Comparison of ENCODE assay signal across 8 cellular contexts in the genomic region with DNA sequence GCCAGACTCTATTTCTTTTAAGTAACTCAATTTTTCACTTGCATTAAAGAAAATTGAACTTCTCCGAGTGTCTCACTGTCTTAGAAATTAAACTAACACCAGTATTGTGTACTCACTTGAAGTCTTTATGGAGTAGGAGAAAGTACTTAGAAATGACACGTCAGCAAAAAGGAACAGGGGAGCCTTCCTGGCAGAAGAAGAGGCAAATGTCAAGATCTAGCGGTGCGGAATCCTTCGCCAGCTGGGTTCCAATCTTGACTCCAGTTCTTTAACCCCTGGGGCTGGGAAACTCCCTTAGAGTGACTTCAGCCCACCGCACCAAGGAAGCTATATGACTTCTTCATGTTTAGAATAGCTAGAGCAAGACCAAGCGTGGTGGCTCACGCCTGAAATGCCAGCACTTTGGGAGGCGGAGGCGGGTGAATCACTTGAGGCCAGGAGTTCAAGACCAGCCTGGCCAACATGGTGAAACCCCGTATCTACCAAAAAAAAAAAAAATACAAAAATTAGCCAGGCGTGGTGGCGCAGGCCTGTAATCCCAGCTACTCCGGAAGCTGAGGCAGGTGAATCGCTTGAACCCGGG. TPM values are rescaled to one million over a fixed set of nuclear protein-coding genes. Genes with fewer than 3 reads are reported as not detected.
DNase-seq lines count a peak whose midpoint lies in the region; ATAC-seq, FAIRE-seq and TF ChIP-seq lines count a peak whose summit lies in the region.

No MANE protein-coding gene starts in this region.

- RAD21 ChIA-PET in GM12878 (lab: Charles Lee; ENCODE audit: unreplicated experiment) = interaction anchor here (0.5 to 9.5 kb wide), 10 partner anchors 10 to 760 kb away, joined by 3 to 89 read pairs (median 4); a partner anchor contains a TSS

- peaks cover 5% of the 10 kb centered on the region for H3K9me3 Mint-ChIP-seq in CD4-positive, alpha-beta T cell
- H3K9me3 Mint-ChIP-seq in stimulated activated naive B cell treated with anti-CD40 and anti-IgM and Interleukin-4, amounts not matched to agents 10 μg/mL and 1 μg/mL and 100 μg/mL, for 72 hours = peaks cover 4 to 6% of the 10 kb centered on the region in 2 donors

- in situ Hi-C loops in Panc1 (cut with HindIII; ENCODE audit: low pct_unique_long_range_greater_than_20kb, low sequenced_read_pairs) (no loop called here), GM12878 (cut with MboI) (loop anchor here (25.0 kb wide), 1 partner anchor 1868 kb away; no protein-coding TSS in a partner anchor)

- no peaks in the 10 kb centered on the region for H3K4me1 ChIP-seq in Panc1 (ENCODE audit: control insufficient read depth, insufficient read depth, low read length)
- no peaks in the 10 kb centered on the region; the same call in 1 of the 2 replicates for H3K4me1 ChIP-seq in GM12878 (ENCODE audit: control insufficient read depth, insufficient read depth, low read length)
- peaks cover 3 to 25% (median 11%) of the 10 kb centered on the region in 4 donors for H3K4me1 ChIP-seq in liver (ENCODE audit: control insufficient read depth in 4 of 4, insufficient read depth in 4 of 4, low read length in 3 of 4)

- BruUV-seq in Panc1 (replicated peaks; lab: Mats Ljungman, UMichigan) (no TSS peak), GM12878 (replicated peaks; lab: Mats Ljungman, UMichigan) (no TSS peak)

- H3K4me3 ChIP-seq in Panc1 (ENCODE audit: low read depth in 2 of 2, low read length in 2 of 2) (peak overlapping the region; percentile 89 to 95), GM12878 (peak overlapping the region; percentile 83), liver (ENCODE audit: low read depth in 1 of 3, low read length in 3 of 3) (peak overlapping the region; percentile 69 to 98 (median 83))

- POLR2A ChIA-PET in CD4-positive, alpha-beta T cell (lab: Charles Lee) = interaction anchor here (1.0 to 7.6 kb wide), 14 partner anchors 14 to 802 kb away, joined by 3 to 375 read pairs (median 14); a partner anchor contains a TSS
- POLR2A ChIA-PET in Panc1 (lab: Charles Lee) = interaction anchor here (0.7 kb wide), 1 partner anchor 123 kb away, joined by 3 read pairs; no protein-coding TSS in a partner anchor
- POLR2A ChIA-PET in GM12878 (lab: Charles Lee) = interaction anchor here (0.6 to 3.3 kb wide), 9 partner anchors 34 to 403 kb away, joined by 3 to 41 read pairs (median 4); a partner anchor contains a TSS

- no peak for TF ChIP-seq CTCF in CD4-positive, alpha-beta T cell (IDR thresholded peaks at IDR 0.05)
- TF ChIP-seq CTCF in Panc1 (IDR thresholded peaks at IDR 0.05) (no peak), GM12878 (IDR thresholded peaks at IDR 0.05 in 2 of 3, conservative IDR thresholded peaks at IDR 0.05 in 1 of 3; ENCODE audit: control insufficient read depth in 2 of 3, extremely low read depth in 1 of 3, insufficient read depth in 1 of 3, low read depth in 3 of 3, low read length in 3 of 3) (no peak), liver (IDR thresholded peaks at IDR 0.05; ENCODE audit: low read depth, low read length, missing input control) (no peak)

- peak overlapping the region; percentile 99 for H3K27ac ChIP-seq in CD4-positive, alpha-beta T cell (ENCODE audit: low read depth, low read length)
- H3K27ac ChIP-seq in Panc1 (ENCODE audit: low read length) (peak overlapping the region; percentile 97), GM12878 (ENCODE audit: control insufficient read depth, insufficient read depth) (peak overlapping the region; percentile 99), liver (ENCODE audit: low read depth in 1 of 2, low read length in 2 of 2) (peak overlapping the region; percentile 95)

- H3K36me3 Mint-ChIP-seq in CD4-positive, alpha-beta T cell (ENCODE audit: low read depth) = peaks cover 74% of the 10 kb centered on the region
- H3K36me3 Mint-ChIP-seq in stimulated activated naive B cell treated with anti-CD40 and anti-IgM and Interleukin-4, amounts not matched to agents 10 μg/mL and 1 μg/mL and 100 μg/mL, for 72 hours = peaks cover 45 to 65% of the 10 kb centered on the region in 2 donors

- no peaks in the 10 kb centered on the region for H4K20me1 ChIP-seq in GM12878 (ENCODE audit: control insufficient read depth, insufficient read depth)

- H3K4me1 Mint-ChIP-seq in CD4-positive, alpha-beta T cell (ENCODE audit: low read depth) = peaks cover 70% of the 10 kb centered on the region
- peaks cover 25 to 45% of the 10 kb centered on the region in 2 donors for H3K4me1 Mint-ChIP-seq in stimulated activated naive B cell treated with anti-CD40 and anti-IgM and Interleukin-4, amounts not matched to agents 10 μg/mL and 1 μg/mL and 100 μg/mL, for 72 hours

- TF ChIP-seq RAD21 in GM12878 (IDR thresholded peaks at IDR 0.05; ENCODE audit: insufficient read depth, low read depth, low read length) = no peak
- no peak for TF ChIP-seq RAD21 in liver (IDR thresholded peaks at IDR 0.05)

- TF ChIP-seq POLR2A in GM12878 (IDR thresholded peaks at IDR 0.05; ENCODE audit: low read depth, low read length) = no peak

- no peaks in the 10 kb centered on the region for H3K27me3 Mint-ChIP-seq in CD4-positive, alpha-beta T cell
- peaks cover 0 to 3% of the 10 kb centered on the region in 2 donors for H3K27me3 Mint-ChIP-seq in stimulated activated naive B cell treated with anti-CD40 and anti-IgM and Interleukin-4, amounts not matched to agents 10 μg/mL and 1 μg/mL and 100 μg/mL, for 72 hours

- no peak for FAIRE-seq in GM12878 (lab: Jason Lieb, UNC)

- no peak for TF ChIP-seq EP300 in GM12878 (IDR thresholded peaks at IDR 0.05; ENCODE audit: borderline replicate concordance in 1 of 2, control insufficient read depth in 1 of 2, low read depth in 2 of 2, low read length in 2 of 2)

- no peak for ATAC-seq in CD4-positive, alpha-beta T cell (ENCODE audit: poor library complexity)
- ATAC-seq in Panc1 (no peak), GM12878 (peak; percentile 35), HG02678 (IDR thresholded peaks at IDR 0.05; ENCODE audit: unreplicated experiment) (no peak)
- ATAC-seq in stimulated activated naive B cell treated with anti-CD40 and anti-IgM and Interleukin-4, amounts not matched to agents 10 μg/mL and 1 μg/mL and 100 μg/mL, for 72 hours (replicated peaks) = no peak

- CTCF ChIA-PET in CD4-positive, alpha-beta T cell (lab: Charles Lee) = interaction anchor here (0.6 to 2.6 kb wide), 9 partner anchors 12 to 764 kb away, joined by 3 to 12 read pairs (median 3); a partner anchor contains a TSS
- CTCF ChIA-PET in Panc1 (lab: Charles Lee) = interaction anchor here (0.7 kb wide), 1 partner anchor 20 kb away, joined by 3 read pairs; no protein-coding TSS in a partner anchor
- CTCF ChIA-PET in GM12878 (lab: Yijun Ruan, JAX) = interaction anchor here (0.7 to 3.6 kb wide), 10 partner anchors 15 to 531 kb away, joined by 3 to 38 read pairs (median 6); a partner anchor contains a TSS

- no peaks in the 10 kb centered on the region for H3K27me3 ChIP-seq in CD4-positive, alpha-beta T cell (ENCODE audit: control insufficient read depth, insufficient read depth, low read length)
- H3K27me3 ChIP-seq in Panc1 (ENCODE audit: control insufficient read depth, insufficient read depth, low read length) = no peaks in the 10 kb centered on the region
- no peaks in the 10 kb centered on the region for H3K27me3 ChIP-seq in GM12878 (replicated peaks in 1 of 2; ENCODE audit: control insufficient read depth in 2 of 2, insufficient read depth in 2 of 2, low read length in 1 of 2)
- H3K27me3 ChIP-seq in liver (ENCODE audit: control insufficient read depth in 4 of 4, insufficient read depth in 4 of 4, low read length in 3 of 4) = no peaks in the 10 kb centered on the region

- H3K9ac ChIP-seq in GM12878 (ENCODE audit: control insufficient read depth, insufficient read depth, low read length) (peak overlapping the region; percentile 99), liver (ENCODE audit: low read depth in 1 of 2, low read length in 2 of 2) (peak overlapping the region in 1 of 2 donors; percentile 22)

- WGBS in GM12878 (ENCODE audit: insufficient coverage, insufficient replicate concordance, low lambda C conversion rate, missing lambda C conversion rate) = 1% methylated on average over 16 of the region's 16 CpGs
- 42% methylated on average over 16 of the region's 16 CpGs for WGBS in liver

- peak in 4 of 10 experiments; percentile 2 to 35 (median 18) for DNase-seq in CD4-positive, alpha-beta T cell
- DNase-seq in Panc1 (ENCODE audit: low read depth, low spot score) (no peak), GM12878 (ENCODE audit: low read depth, low spot score) (peak; percentile 30), AG08396 (ENCODE audit: low spot score) (no peak), NCI-H1417 treated with DMSO at 0.1 percent for 48 hours (lab: John Stamatoyannopoulos, UW) (no peak)
- DNase-seq in stimulated activated naive B cell treated with anti-CD40 and anti-IgM and Interleukin-4, amounts not matched to agents 10 μg/mL and 1 μg/mL and 100 μg/mL, for 72 hours = peak; percentile 18

- peaks cover 56% of the 10 kb centered on the region for H3K79me2 ChIP-seq in GM12878 (ENCODE audit: control insufficient read depth, insufficient read depth, low read length)

- H2AFZ ChIP-seq in GM12878 (ENCODE audit: control insufficient read depth, low read depth, low read length) = no peak overlapping the region

- peak overlapping the region; percentile 73 for H3K4me2 ChIP-seq in GM12878 (ENCODE audit: control insufficient read depth, insufficient read depth)

- H3K9me3 ChIP-seq in CD4-positive, alpha-beta T cell (ENCODE audit: control insufficient read depth, low read length) = peaks cover 4% of the 10 kb centered on the region
- H3K9me3 ChIP-seq in Panc1 (ENCODE audit: control insufficient read depth, insufficient read depth, low read depth, low read length) (no peaks in the 10 kb centered on the region), GM12878 (replicated peaks; ENCODE audit: control insufficient read depth, insufficient read depth, low read length) (peaks cover 16% of the 10 kb centered on the region; the same call in 2 of the 3 replicates), liver (ENCODE audit: control insufficient read depth in 4 of 4, low read length in 3 of 4) (no peaks in the 10 kb centered on the region)

- intact Hi-C loops in CD4-positive, alpha-beta T cell (cut with DNase I, micrococcal nuclease) = loop anchor here in 1 of 2 experiments (5.0 to 10.0 kb wide), 4 partner anchors 33 to 532 kb away; a partner anchor contains a TSS
- intact Hi-C loops in Panc1 (cut with micrococcal nuclease; ENCODE audit: unreplicated experiment) (no loop called here), GM12878 (cut with micrococcal nuclease; ENCODE audit: unreplicated experiment) (loop anchor here (5.0 kb wide), 1 partner anchor 147 kb away; no protein-coding TSS in a partner anchor)

- SMC1A ChIA-PET in GM12878 (lab: Charles Lee; ENCODE audit: uncharacterized antibody, unreplicated experiment) = interaction anchor here (0.6 to 3.6 kb wide), 12 partner anchors 10 to 805 kb away, joined by 3 to 52 read pairs (median 3); a partner anchor contains a TSS

- peak overlapping the region; percentile 97 for H3K4me3 Mint-ChIP-seq in CD4-positive, alpha-beta T cell
- peak overlapping the region; percentile 89 to 98 for H3K4me3 Mint-ChIP-seq in stimulated activated naive B cell treated with anti-CD40 and anti-IgM and Interleukin-4, amounts not matched to agents 10 μg/mL and 1 μg/mL and 100 μg/mL, for 72 hours

- H3K36me3 ChIP-seq in Panc1 (ENCODE audit: control insufficient read depth, insufficient read depth, low read length) (no peaks in the 10 kb centered on the region; the same call in 1 of the 2 replicates), GM12878 (ENCODE audit: control insufficient read depth in 2 of 2, insufficient read depth in 2 of 2, low read length in 1 of 2) (peaks cover 0 to 9% of the 10 kb centered on the region in 2 experiments; a peak in 2 of 4 replicates), liver (ENCODE audit: control insufficient read depth in 4 of 4, insufficient read depth in 3 of 4, low read depth in 1 of 4, low read length in 3 of 4) (peaks cover 0 to 2% (median 0%) of the 10 kb centered on the region in 4 donors)

- peak overlapping the region; percentile 100 for H3K27ac Mint-ChIP-seq in CD4-positive, alpha-beta T cell
- H3K27ac Mint-ChIP-seq in stimulated activated naive B cell treated with anti-CD40 and anti-IgM and Interleukin-4, amounts not matched to agents 10 μg/mL and 1 μg/mL and 100 μg/mL, for 72 hours = peak overlapping the region; percentile 99

RNA-seq across cellular contexts. Expression of a gene that starts 34.4 kb away (rescaled TPM):
- 100 to 1,000 TPM; 169 to 188 TPM for total RNA-seq in CD4-positive, alpha-beta T cell
- total RNA-seq in Panc1 (2021; ENCODE audit: unreplicated experiment) (47.3 TPM), GM12878 (2014; rRNA removed) (10.0 and 11.5 TPM in 2 replicates), GM12878 (2014; rRNA removed; fragmentation: Illumina TruSeq; extraction: Trizol) (34.3 and 39.4 TPM in 2 replicates), GM12878 (2021) (76.5 and 77.6 TPM in 2 replicates), liver (10 to 100 TPM; 10.9 to 13.6 TPM)
- 25.4 TPM for polyA plus RNA-seq in Panc1 (2012; ENCODE audit: insufficient read length)
- total RNA-seq in GM12878 (2013; cell fraction: nucleolus; rRNA removed) = 42.4 and 49.4 TPM in 2 replicates
- polyA plus RNA-seq in GM12878 (2011; ENCODE audit: low read depth) = 24.9 TPM
- polyA plus RNA-seq in GM12878 (2011; rRNA removed) (10.6 and 15.9 TPM in 2 replicates), GM12878 (2014; fragmentation: Illumina TruSeq; extraction: Trizol) (60.3 and 80.9 TPM in 2 replicates), GM12878 (2014; fragmentation: Nextera tagmentation; extraction: Ambion mirVana) (10 to 100 TPM; 17.5 to 18.9 TPM), GM12878 (2014; rRNA removed) (13.4 and 18.0 TPM in 2 replicates), GM12878 (2016; fragmentation: Nextera tagmentation; extraction: Ambion mirVana) (100 to 1,000 TPM; 102 to 107 TPM), liver (10 to 100 TPM in 1 of 2 donors, 1 to 10 TPM in 1; 9.9 to 16.6 TPM)
- 8.4 and 13.0 TPM in 2 replicates for polyA plus RNA-seq in GM12878 (2011; cell fraction: cytosol; rRNA removed)
- polyA plus RNA-seq in GM12878 (2011; cell fraction: nucleus; rRNA removed) = 18.8 and 19.3 TPM in 2 replicates
- 39.9 and 56.2 TPM in 2 replicates for polyA plus RNA-seq in GM12878 (2012)
- 11.1 and 16.1 TPM in 2 replicates for polyA minus RNA-seq in GM12878 (2011; rRNA and poly(A)+ RNA removed)
- polyA minus RNA-seq in GM12878 (2011; cell fraction: cytosol; rRNA and poly(A)+ RNA removed) = 11.9 and 16.8 TPM in 2 replicates
- polyA minus RNA-seq in GM12878 (2011; cell fraction: nucleus; rRNA and poly(A)+ RNA removed) = 25.1 and 40.5 TPM in 2 replicates

RNA-seq across cellular contexts. Expression of a gene that starts 34.6 kb away (rescaled TPM):
- under 1 TPM; 0.11 to 0.22 TPM for total RNA-seq in CD4-positive, alpha-beta T cell
- total RNA-seq in Panc1 (2021; ENCODE audit: unreplicated experiment) (0.54 TPM), GM12878 (2014; rRNA removed) (2.0 and 2.7 TPM in 2 replicates), GM12878 (2014; rRNA removed; fragmentation: Illumina TruSeq; extraction: Trizol) (2.9 and 3.1 TPM in 2 replicates), GM12878 (2021) (1.8 TPM in 2 replicates), liver (1 to 10 TPM in 1 of 2 donors, under 1 TPM in 1; 0.50 to 1.5 TPM)
- 0.57 TPM for polyA plus RNA-seq in Panc1 (2012; ENCODE audit: insufficient read length)
- 1.9 and 2.7 TPM in 2 replicates for total RNA-seq in GM12878 (2013; cell fraction: nucleolus; rRNA removed)
- polyA plus RNA-seq in GM12878 (2011; ENCODE audit: low read depth) = 0.51 TPM
- polyA plus RNA-seq in GM12878 (2011; rRNA removed) (2.3 and 4.5 TPM in 2 replicates), GM12878 (2014; fragmentation: Illumina TruSeq; extraction: Trizol) (3.1 and 3.5 TPM in 2 replicates), GM12878 (2014; fragmentation: Nextera tagmentation; extraction: Ambion mirVana) (1 to 10 TPM; 5.7 to 7.2 TPM), GM12878 (2014; rRNA removed) (1.9 and 2.6 TPM in 2 replicates), GM12878 (2016; fragmentation: Nextera tagmentation; extraction: Ambion mirVana) (1 to 10 TPM; 3.7 to 4.6 TPM), liver (1 to 10 TPM in 1 of 2 donors, under 1 TPM in 1; 0.53 to 1.9 TPM)
- polyA plus RNA-seq in GM12878 (2011; cell fraction: cytosol; rRNA removed) = 0.97 and 0.99 TPM in 2 replicates
- 0.51 and 0.87 TPM in 2 replicates for polyA plus RNA-seq in GM12878 (2011; cell fraction: nucleus; rRNA removed)
- 0.89 and 1.4 TPM in 2 replicates for polyA plus RNA-seq in GM12878 (2012)
- 0.31 and 0.51 TPM in 2 replicates for polyA minus RNA-seq in GM12878 (2011; rRNA and poly(A)+ RNA removed)
- not detected in 2 replicates for polyA minus RNA-seq in GM12878 (2011; cell fraction: cytosol; rRNA and poly(A)+ RNA removed)
- 0.36 and 0.57 TPM in 2 replicates for polyA minus RNA-seq in GM12878 (2011; cell fraction: nucleus; rRNA and poly(A)+ RNA removed)

RNA-seq across cellular contexts. Expression of a gene that starts 45.1 kb away (rescaled TPM):
- total RNA-seq in CD4-positive, alpha-beta T cell = not detected
- not detected for total RNA-seq in Panc1 (2021; ENCODE audit: unreplicated experiment)
- polyA plus RNA-seq in Panc1 (2012; ENCODE audit: insufficient read length) = not detected
- total RNA-seq in GM12878 (2013; cell fraction: nucleolus; rRNA removed) = not detected in 2 replicates
- not detected in 2 replicates for total RNA-seq in GM12878 (2014; rRNA removed)
- not detected in 2 replicates for total RNA-seq in GM12878 (2014; rRNA removed; fragmentation: Illumina TruSeq; extraction: Trizol)
- not detected in 2 replicates for total RNA-seq in GM12878 (2021)
- not detected for polyA plus RNA-seq in GM12878 (2011; ENCODE audit: low read depth)
- polyA plus RNA-seq in GM12878 (2011; rRNA removed) = not detected in 2 replicates
- polyA plus RNA-seq in GM12878 (2011; cell fraction: cytosol; rRNA removed) = not detected in 2 replicates
- polyA plus RNA-seq in GM12878 (2011; cell fraction: nucleus; rRNA removed) = not detected in 2 replicates
- polyA plus RNA-seq in GM12878 (2012) = 0.13 TPM in 1 of 2 replicates, not detected in the other
- not detected in 2 replicates for polyA plus RNA-seq in GM12878 (2014; fragmentation: Illumina TruSeq; extraction: Trizol)
- under 1 TPM; 0.10 to 0.11 TPM for polyA plus RNA-seq in GM12878 (2014; fragmentation: Nextera tagmentation; extraction: Ambion mirVana)
- polyA plus RNA-seq in GM12878 (2014; rRNA removed) = not detected in 2 replicates
- under 1 TPM; 0.05 to 0.35 TPM for polyA plus RNA-seq in GM12878 (2016; fragmentation: Nextera tagmentation; extraction: Ambion mirVana)
- polyA minus RNA-seq in GM12878 (2011; rRNA and poly(A)+ RNA removed) = not detected in 2 replicates
- polyA minus RNA-seq in GM12878 (2011; cell fraction: cytosol; rRNA and poly(A)+ RNA removed) = not detected in 2 replicates
- not detected in 2 replicates for polyA minus RNA-seq in GM12878 (2011; cell fraction: nucleus; rRNA and poly(A)+ RNA removed)
- under 1 TPM; 0.59 to 0.93 TPM for total RNA-seq in liver
- polyA plus RNA-seq in liver = under 1 TPM; 0.17 to 0.54 TPM

Comparison
In these comparisons a context has a peak if more than half of its experiments do, and no peak if none do; other contexts are left out.
1. DNase-seq: peak in GM12878 (single experiment) and stimulated activated naive B cell treated with anti-CD40 and anti-IgM and Interleukin-4, amounts not matched to agents 10 μg/mL and 1 μg/mL and 100 μg/mL, for 72 hours (single experiment); none in Panc1 (single experiment), AG08396 (single experiment) and NCI-H1417 treated with DMSO at 0.1 percent for 48 hours (single experiment).
2. Peak in every context shown above with its lines, with median percentiles within 50 percentile points of each other: H3K27ac ChIP-seq and H3K4me3 ChIP-seq.